In genomic region chr5:143051244-143052058, GRCh38 we compare ENCODE assay signal across 9 cellular contexts.
DNase-seq lines count a peak whose midpoint lies in the region; ATAC-seq, FAIRE-seq and TF ChIP-seq lines count a peak whose summit lies in the region.
"Had no signal": no experiment of that assay in that cellular context is flagged by ENCODE, and none has a peak within 500 bp of the region (broad histone marks: within the 10 kb centered on the region; RNA-seq: fewer than 3 reads in every experiment).

No MANE protein-coding gene starts in this region.

- TF ChIP-seq CTCF in fibroblast of pulmonary artery (IDR thresholded peaks at IDR 0.05; ENCODE audit: low read length, missing control alignments) (no peak), gastrocnemius medialis (IDR thresholded peaks at IDR 0.05 in 4 of 5, conservative IDR thresholded peaks at IDR 0.05 in 1 of 5) (no peak)

- no peak overlapping the region for H3K4me3 ChIP-seq in CD8-positive, alpha-beta memory T cell (ENCODE audit: low read length)
- H3K4me3 ChIP-seq in fibroblast of pulmonary artery (replicated peaks; ENCODE audit: low read depth, low read length): no peak overlapping the region
- H3K4me3 ChIP-seq in gastrocnemius medialis: peak overlapping the region in 3 of 4 donors; percentile 3 to 11 (median 5)

- no peak overlapping the region for H3K27ac ChIP-seq in CD8-positive, alpha-beta memory T cell (ENCODE audit: low read depth, low read length)
- H3K27ac ChIP-seq in gastrocnemius medialis: peak overlapping the region; percentile 86 to 92 (median 89)

- no peak overlapping the region for H3K4me3 Mint-ChIP-seq in CD8-positive, alpha-beta memory T cell
- no peak overlapping the region for H3K4me3 Mint-ChIP-seq in activated T-helper 2 cell treated with anti-CD3 and anti-CD28 coated beads, Interferon-gamma antibody, Interleukin-2, Interleukin-4, amounts not matched to agents 10 μg/mL and 5 μg/mL and 100 μg/mL, durations not matched to agents 14 hours and 24 hours and 36 hours (ENCODE audit: low read depth)
- H3K4me3 Mint-ChIP-seq: central memory CD8-positive, alpha-beta T cell had no signal

- no peaks in the 10 kb centered on the region for H3K4me1 ChIP-seq in CD8-positive, alpha-beta memory T cell (ENCODE audit: insufficient read depth, low read length)
- peaks cover 59% of the 10 kb centered on the region in 2 donors for H3K4me1 ChIP-seq in gastrocnemius medialis

- peaks cover 37 to 57% (median 50%) of the 10 kb centered on the region in 3 donors for H3K4me1 Mint-ChIP-seq in CD8-positive, alpha-beta memory T cell
- H3K4me1 Mint-ChIP-seq in activated T-helper 2 cell treated with anti-CD3 and anti-CD28 coated beads, Interferon-gamma antibody, Interleukin-2, Interleukin-4, amounts not matched to agents 10 μg/mL and 5 μg/mL and 100 μg/mL, durations not matched to agents 14 hours and 24 hours and 36 hours (ENCODE audit: low read depth): peaks cover 62% of the 10 kb centered on the region

- no peak for TF ChIP-seq POLR2A in gastrocnemius medialis (IDR thresholded peaks at IDR 0.05)

- intact Hi-C loops in gastrocnemius medialis (cut with DNase I; ENCODE audit: low total_unique reads): no loop called here
- intact Hi-C loops in activated T-helper 2 cell treated with anti-CD3 and anti-CD28 coated beads, Interferon-gamma antibody, Interleukin-2, Interleukin-4, amounts not matched to agents 10 μg/mL and 5 μg/mL and 100 μg/mL, durations not matched to agents 14 hours and 24 hours and 36 hours (cut with micrococcal nuclease): loop anchor here (10.0 kb wide), 1 partner anchor 643 kb away; no protein-coding TSS in a partner anchor

- H3K9me3 ChIP-seq in CD8-positive, alpha-beta memory T cell (ENCODE audit: low read length): no peaks in the 10 kb centered on the region
- H3K9me3 ChIP-seq in gastrocnemius medialis: no peaks in the 10 kb centered on the region

- CTCF ChIA-PET in CD8-positive, alpha-beta memory T cell (lab: Charles Lee): no interaction called here

- DNase-seq in CD8-positive, alpha-beta memory T cell: no peak
- DNase-seq in HuH-7.5 (ENCODE audit: low spot score) (peak; percentile 18), RCC 7860 (ENCODE audit: low spot score) (peak; percentile 70), fibroblast of pulmonary artery (ENCODE audit: low read depth) (peak; percentile 91), gastrocnemius medialis (peak in 1 of 2 donors; percentile 52)
- DNase-seq in activated CD4-positive, CD25-positive, alpha-beta regulatory T cell (lab: John Stamatoyannopoulos, UW): no peak
- DNase-seq in activated T-helper 2 cell treated with anti-CD3 and anti-CD28 coated beads, Interferon-gamma antibody, Interleukin-2, Interleukin-4, amounts not matched to agents 10 μg/mL and 5 μg/mL and 100 μg/mL, durations not matched to agents 14 hours and 24 hours and 36 hours (ENCODE audit: low spot score): no peak

- H3K9me3 Mint-ChIP-seq in CD8-positive, alpha-beta memory T cell: no peaks in the 10 kb centered on the region
- no peaks in the 10 kb centered on the region for H3K9me3 Mint-ChIP-seq in activated T-helper 2 cell treated with anti-CD3 and anti-CD28 coated beads, Interferon-gamma antibody, Interleukin-2, Interleukin-4, amounts not matched to agents 10 μg/mL and 5 μg/mL and 100 μg/mL, durations not matched to agents 14 hours and 24 hours and 36 hours
- H3K9me3 Mint-ChIP-seq: central memory CD8-positive, alpha-beta T cell had no signal

- peak overlapping the region in 5 of 8 donors; percentile 2 to 82 (median 47) for H3K27ac Mint-ChIP-seq in CD8-positive, alpha-beta memory T cell
- H3K27ac Mint-ChIP-seq in activated T-helper 2 cell treated with anti-CD3 and anti-CD28 coated beads, Interferon-gamma antibody, Interleukin-2, Interleukin-4, amounts not matched to agents 10 μg/mL and 5 μg/mL and 100 μg/mL, durations not matched to agents 14 hours and 24 hours and 36 hours: no peak overlapping the region

- H3K36me3 ChIP-seq in CD8-positive, alpha-beta memory T cell (ENCODE audit: insufficient read depth, low read length): no peaks in the 10 kb centered on the region
- H3K36me3 ChIP-seq in gastrocnemius medialis: no peaks in the 10 kb centered on the region

- POLR2A ChIA-PET in CD8-positive, alpha-beta memory T cell (lab: Charles Lee): no interaction called here

- no peaks in the 10 kb centered on the region for H3K27me3 Mint-ChIP-seq in CD8-positive, alpha-beta memory T cell
- H3K27me3 Mint-ChIP-seq in activated T-helper 2 cell treated with anti-CD3 and anti-CD28 coated beads, Interferon-gamma antibody, Interleukin-2, Interleukin-4, amounts not matched to agents 10 μg/mL and 5 μg/mL and 100 μg/mL, durations not matched to agents 14 hours and 24 hours and 36 hours (ENCODE audit: low read depth): no peaks in the 10 kb centered on the region
- H3K27me3 Mint-ChIP-seq: central memory CD8-positive, alpha-beta T cell had no signal

- FAIRE-seq in RCC 7860 (lab: Jason Lieb, UNC): peak; percentile 87

- peak; percentile 95 to 96 for ATAC-seq in gastrocnemius medialis
- no peak for ATAC-seq in GM21717 (IDR thresholded peaks at IDR 0.05; ENCODE audit: unreplicated experiment)

- H3K27me3 ChIP-seq in CD8-positive, alpha-beta memory T cell (ENCODE audit: insufficient read depth, low read length, poor library complexity, severe bottlenecking): no peaks in the 10 kb centered on the region
- H3K27me3 ChIP-seq in gastrocnemius medialis: no peaks in the 10 kb centered on the region

- peaks cover 18 to 50% (median 29%) of the 10 kb centered on the region in 3 donors for H3K36me3 Mint-ChIP-seq in CD8-positive, alpha-beta memory T cell
- peaks cover 25% of the 10 kb centered on the region for H3K36me3 Mint-ChIP-seq in activated T-helper 2 cell treated with anti-CD3 and anti-CD28 coated beads, Interferon-gamma antibody, Interleukin-2, Interleukin-4, amounts not matched to agents 10 μg/mL and 5 μg/mL and 100 μg/mL, durations not matched to agents 14 hours and 24 hours and 36 hours (ENCODE audit: low read depth)

- in situ Hi-C loops in gastrocnemius medialis (cut with MboI; ENCODE audit: low sequenced_read_pairs in 4 of 4): no loop called here

Comparison
In these comparisons a context has a peak if more than half of its experiments do, and no peak if none do; other contexts are left out.
1. DNase-seq: peak in HuH-7.5 (single experiment), RCC 7860 (single experiment) and fibroblast of pulmonary artery (single experiment); none in CD8-positive, alpha-beta memory T cell (0 of 5), activated CD4-positive, CD25-positive, alpha-beta regulatory T cell (0 of 4) and activated T-helper 2 cell treated with anti-CD3 and anti-CD28 coated beads, Interferon-gamma antibody, Interleukin-2, Interleukin-4, amounts not matched to agents 10 μg/mL and 5 μg/mL and 100 μg/mL, durations not matched to agents 14 hours and 24 hours and 36 hours (single experiment).
2. H3K4me3 ChIP-seq: peak in gastrocnemius medialis (3 of 4); none in CD8-positive, alpha-beta memory T cell (single experiment) and fibroblast of pulmonary artery (single experiment).